ENCODE assay signal across 33 cellular contexts in genomic region chr17:79668344-79669250, GRCh38. TPM values are rescaled to one million over a fixed set of nuclear protein-coding genes. Genes with fewer than 3 reads are reported as not detected.
DNase-seq lines count a peak whose midpoint lies in the region; ATAC-seq and TF ChIP-seq lines count a peak whose summit lies in the region.
"Had no signal": no experiment of that assay in that cellular context is flagged by ENCODE, and none has a peak within 500 bp of the region (broad histone marks: within the 10 kb centered on the region; RNA-seq: fewer than 3 reads in every experiment).

No MANE protein-coding gene starts in this region.

- peaks cover 54% of the 10 kb centered on the region for H3K4me1 Mint-ChIP-seq in glutamatergic neuron (ENCODE audit: low read depth, unreplicated experiment)

- H3K9me3 Mint-ChIP-seq in glutamatergic neuron (ENCODE audit: unreplicated experiment) = peaks cover 36% of the 10 kb centered on the region

- H3K4me3 ChIP-seq in IMR-90 (ENCODE audit: insufficient read depth, low read depth, low read length) (no peak overlapping the region), sigmoid colon (no peak overlapping the region)
- H3K4me3 ChIP-seq: adrenal gland, lower lobe of right lung, mucosa of descending colon, ovary, right atrium auricular region, upper lobe of left lung had no signal

- no peaks in the 10 kb centered on the region for H3K4me1 ChIP-seq in IMR-90 (ENCODE audit: control insufficient read depth, insufficient read depth, low read length)
- H3K4me1 ChIP-seq in sigmoid colon = peaks cover 0 to 57% (median 32%) of the 10 kb centered on the region in 4 donors
- H3K4me1 ChIP-seq: lower lobe of right lung had no signal

- H2BK120ac ChIP-seq in IMR-90 (ENCODE audit: low read depth, low read length) = no peak overlapping the region

- in situ Hi-C loops in IMR-90 (cut with MboI; ENCODE audit: low sequenced_read_pairs) = no loop called here

- no peak overlapping the region for H4K91ac ChIP-seq in IMR-90 (ENCODE audit: insufficient read depth, low read depth, low read length)

- peaks cover 12% of the 10 kb centered on the region for H3K36me3 Mint-ChIP-seq in glutamatergic neuron (ENCODE audit: unreplicated experiment)

- intact Hi-C loops in IMR-90 (cut with micrococcal nuclease) (no loop called here), sigmoid colon (cut with DNase I) (no loop called here)

- H3K27me3 Mint-ChIP-seq in glutamatergic neuron (ENCODE audit: unreplicated experiment) = peaks cover 18% of the 10 kb centered on the region

- TF ChIP-seq RAD21 in IMR-90 (IDR thresholded peaks at IDR 0.05; ENCODE audit: low read length) = no peak

- no peak overlapping the region for H3K4me2 ChIP-seq in IMR-90 (ENCODE audit: low read depth, low read length)

- no peak overlapping the region for H3K14ac ChIP-seq in IMR-90 (replicated peaks; ENCODE audit: low read depth, low read length)

- H3K4me3 Mint-ChIP-seq in glutamatergic neuron (ENCODE audit: unreplicated experiment) = peak overlapping the region; percentile 71
- H3K4me3 Mint-ChIP-seq: activated naive CD4-positive, alpha-beta T cell treated with anti-CD3 and anti-CD28 coated beads for 36 hours; activated T-helper 1 cell treated with anti-CD3 and anti-CD28 coated beads, Interleukin-12 subunit alpha, Interleukin-12 subunit beta, Interleukin-2, Interleukin-4 antibody, amounts not matched to agents 30 ng/mL and 10 ng/mL and 1 ng/mL, durations not matched to agents 14 hours and 24 hours and 36 hours; natural killer cell treated with Interleukin-12 subunit alpha and Interleukin-12 subunit beta and Interleukin-15 and Interleukin-18, amount 100 ng/mL, for 72 hours; stimulated activated memory B cell treated with anti-CD40 and anti-IgM and Interleukin-4, amounts not matched to agents 10 μg/mL and 1 μg/mL and 100 μg/mL, for 72 hours had no signal

- TF ChIP-seq CTCF in IMR-90 (conservative IDR thresholded peaks at IDR 0.05; ENCODE audit: low read depth, low read length) (no peak), glutamatergic neuron (IDR thresholded peaks at IDR 0.05; ENCODE audit: partially characterized antibody, unreplicated experiment) (no peak), sigmoid colon (IDR thresholded peaks at IDR 0.05) (no peak)

- H4K8ac ChIP-seq in IMR-90 (ENCODE audit: low read depth in 2 of 2, low read length in 2 of 2) = no peak overlapping the region

- H3K56ac ChIP-seq in IMR-90 (ENCODE audit: extremely low read depth, insufficient read depth, low read length) = no peak overlapping the region

- POLR2A ChIA-PET in IMR-90 (lab: Charles Lee; ENCODE audit: unreplicated experiment) = no interaction called here

- no peak overlapping the region for H2AK5ac ChIP-seq in IMR-90 (ENCODE audit: low read depth, low read length)

- no peaks in the 10 kb centered on the region for H3K9me1 ChIP-seq in IMR-90 (ENCODE audit: insufficient read depth, low read length)

- H3K9ac ChIP-seq in IMR-90 (ENCODE audit: low read depth, low read length) = no peak overlapping the region

- H3K36me3 ChIP-seq in IMR-90 (ENCODE audit: control insufficient read depth, insufficient read depth, low read length) = no peaks in the 10 kb centered on the region
- H3K36me3 ChIP-seq in sigmoid colon = no peaks in the 10 kb centered on the region
- H3K36me3 ChIP-seq: adrenal gland, brain microvascular endothelial cell, lower lobe of right lung, ovary, right atrium auricular region, upper lobe of left lung had no signal

- H4K5ac ChIP-seq in IMR-90 (ENCODE audit: low read depth, low read length) = no peak overlapping the region

- H3K9me3 ChIP-seq in IMR-90 (ENCODE audit: control insufficient read depth, insufficient read depth, low read length) = peaks cover 4% of the 10 kb centered on the region
- peaks cover 0 to under 1% (median 0%) of the 10 kb centered on the region in 4 donors for H3K9me3 ChIP-seq in sigmoid colon
- H3K9me3 ChIP-seq: ovary had no signal

- dilution Hi-C loops in IMR-90 (cut with HindIII; ENCODE audit: low sequenced_read_pairs, unreplicated experiment) = no loop called here

- no peaks in the 10 kb centered on the region for H4K20me1 ChIP-seq in IMR-90 (ENCODE audit: insufficient read depth, low read length)

- no peak overlapping the region for H2AK9ac ChIP-seq in IMR-90 (replicated peaks; ENCODE audit: low read depth, low read length, poor library complexity)

- ATAC-seq in IMR-90 (ENCODE audit: low read depth) = no peak
- no peak for ATAC-seq in HG03135 (IDR thresholded peaks at IDR 0.05; ENCODE audit: unreplicated experiment)
- ATAC-seq: lower lobe of right lung; mucosa of descending colon; natural killer cell treated with Interleukin-12 subunit alpha and Interleukin-12 subunit beta and Interleukin-15 and Interleukin-18, amount 100 ng/mL, for 72 hours; stimulated activated memory B cell treated with anti-CD40 and anti-IgM and Interleukin-4, amounts not matched to agents 10 μg/mL and 1 μg/mL and 100 μg/mL, for 72 hours had no signal

- no peak overlapping the region for H3K18ac ChIP-seq in IMR-90 (ENCODE audit: low read depth, low read length)

- no peak overlapping the region for H3K4ac ChIP-seq in IMR-90 (ENCODE audit: low read depth, low read length)

- no peak overlapping the region for H2AFZ ChIP-seq in IMR-90 (replicated peaks; ENCODE audit: low read length, poor library complexity)

- H3K27me3 ChIP-seq in IMR-90 (ENCODE audit: control insufficient read depth, insufficient read depth, low read length) = peaks cover 15% of the 10 kb centered on the region; the same call in 1 of the 2 replicates
- H3K27me3 ChIP-seq in sigmoid colon = no peaks in the 10 kb centered on the region
- H3K27me3 ChIP-seq: brain microvascular endothelial cell, ovary, right atrium auricular region, upper lobe of left lung had no signal

- BruUV-seq in IMR-90 (replicated peaks; lab: Mats Ljungman, UMichigan) = no TSS peak

- CTCF ChIA-PET in IMR-90 (lab: Yijun Ruan, JAX) = no interaction called here

- H2BK5ac ChIP-seq in IMR-90 (ENCODE audit: low read depth, low read length, poor library complexity, severe bottlenecking) = no peak overlapping the region

- no peak for DNase-seq in IMR-90
- peak; percentile 60 for DNase-seq in NCI-H524 treated with DMSO at 0.1 percent for 48 hours (lab: John Stamatoyannopoulos, UW)
- peak; percentile 40 for DNase-seq in glutamatergic neuron
- peak; percentile 57 for DNase-seq in sigmoid colon
- DNase-seq in kidney tubule cell (ENCODE audit: low spot score) = no peak
- DNase-seq in AG08396 (ENCODE audit: low spot score) = no peak
- DNase-seq: activated CD4-positive, alpha-beta T cell treated with anti-CD3 and anti-CD28 coated beads, Interleukin-2, amount 50 U/mL, for 4 hours; activated naive CD4-positive, alpha-beta T cell treated with anti-CD3 and anti-CD28 coated beads for 36 hours; adrenal gland; brain microvascular endothelial cell; Calu3; effector CD8-positive, alpha-beta T cell; HCEC 1CT; lower lobe of right lung; mucosa of descending colon; MV-4-11; NCI-H1436 treated with DMSO at 0.1 percent for 48 hours; NCI-H748 treated with DMSO at 0.1 percent for 48 hours; ovary; stimulated activated CD4-positive, alpha-beta T cell treated with anti-CD3 and anti-CD28 coated beads, Interleukin-12 subunit alpha, Interleukin-12 subunit beta, amount 100 ng/mL, for 4 hours; stimulated activated CD4-positive, alpha-beta T cell treated with anti-CD3 and anti-CD28 coated beads, Interleukin-4, amount 100 ng/mL, for 4 hours; upper lobe of left lung had no signal

- H2BK20ac ChIP-seq in IMR-90 (ENCODE audit: low read depth, low read length) = no peak overlapping the region

- H2BK15ac ChIP-seq in IMR-90 (ENCODE audit: low read depth, low read length) = no peak overlapping the region

- H3K79me1 ChIP-seq in IMR-90 (ENCODE audit: low read depth in 1 of 2, low read length in 2 of 2) = no peaks in the 10 kb centered on the region

- no peak overlapping the region for H3K23ac ChIP-seq in IMR-90 (ENCODE audit: low read depth, low read length)

- TF ChIP-seq EP300 in sigmoid colon (IDR thresholded peaks at IDR 0.05) = no peak

- no peak overlapping the region for H3K27ac ChIP-seq in IMR-90 (ENCODE audit: insufficient read depth, low read length)
- peak overlapping the region in 2 of 4 donors; percentile 40 to 80 for H3K27ac ChIP-seq in sigmoid colon
- H3K27ac ChIP-seq: adrenal gland, brain microvascular endothelial cell, epithelial cell of prostate, HL-60, lower lobe of right lung, ovary, right atrium auricular region, upper lobe of left lung had no signal

- H3K27ac Mint-ChIP-seq in glutamatergic neuron (ENCODE audit: unreplicated experiment) = peak overlapping the region; percentile 99
- H3K27ac Mint-ChIP-seq: activated naive CD4-positive, alpha-beta T cell treated with anti-CD3 and anti-CD28 coated beads for 36 hours; activated T-helper 1 cell treated with anti-CD3 and anti-CD28 coated beads, Interleukin-12 subunit alpha, Interleukin-12 subunit beta, Interleukin-2, Interleukin-4 antibody, amounts not matched to agents 30 ng/mL and 10 ng/mL and 1 ng/mL, durations not matched to agents 14 hours and 24 hours and 36 hours; natural killer cell treated with Interleukin-12 subunit alpha and Interleukin-12 subunit beta and Interleukin-15 and Interleukin-18, amount 100 ng/mL, for 72 hours; stimulated activated memory B cell treated with anti-CD40 and anti-IgM and Interleukin-4, amounts not matched to agents 10 μg/mL and 1 μg/mL and 100 μg/mL, for 72 hours had no signal

- TF ChIP-seq POLR2A in IMR-90 (IDR thresholded peaks at IDR 0.05; ENCODE audit: low read depth, low read length) (no peak), sigmoid colon (IDR thresholded peaks at IDR 0.05) (no peak)

- WGBS in IMR-90 (ENCODE audit: extremely low coverage in 2 of 2, insufficient read length in 1 of 2), 2 experiments = 15% methylated on average over 3 of the region's 17 CpGs; no CpG with 5 or more reads in 1 of the 2 experiments
- 72% methylated on average over 17 of the region's 17 CpGs for WGBS in sigmoid colon, 2 donors

TF ChIP-seq in IMR-90, 13 proteins besides CTCF, POLR2A, EP300 and RAD21:
- peak; percentile 81 for TF ChIP-seq MAFK (IDR thresholded peaks at IDR 0.05; ENCODE audit: low read depth, low read length)
- no peak for TF ChIP-seq SMC3 (IDR thresholded peaks at IDR 0.05; ENCODE audit: low read depth, low read length)

RNA-seq across cellular contexts. Expression of gene RBFOX3, which starts 57.7 kb away (rescaled TPM):
- total RNA-seq in IMR-90 (2012; rRNA removed) (not detected in 2 replicates), glutamatergic neuron (ENCODE audit: unreplicated experiment) (110 TPM), sigmoid colon (10 to 100 TPM; 30.1 to 82.9 (median 49.5) TPM)
- polyA plus RNA-seq in IMR-90 (2012; rRNA removed) (0.09 TPM in 1 of 2 replicates, not detected in the other), sigmoid colon (1 to 10 TPM in 2 of 3 donors, not detected in 1; 1.2 to 2.4 TPM)
- not detected in 2 replicates for polyA plus RNA-seq in IMR-90 (2012; cell fraction: cytosol; rRNA removed)
- polyA plus RNA-seq in IMR-90 (2012; cell fraction: nucleus; rRNA removed; ENCODE audit: low replicate concordance) = 0.08 TPM in 1 of 2 replicates, not detected in the other
- total RNA-seq: activated naive CD4-positive, alpha-beta T cell treated with anti-CD3 and anti-CD28 coated beads for 36 hours; activated T-helper 1 cell treated with anti-CD3 and anti-CD28 coated beads, Interleukin-12 subunit alpha, Interleukin-12 subunit beta, Interleukin-2, Interleukin-4 antibody, amounts not matched to agents 30 ng/mL and 10 ng/mL and 1 ng/mL, durations not matched to agents 14 hours and 24 hours and 36 hours; Calu3; glomerular endothelial cell; LHCN-M2; lower lobe of right lung; natural killer cell treated with Interleukin-12 subunit alpha and Interleukin-12 subunit beta and Interleukin-15 and Interleukin-18, amount 100 ng/mL, for 72 hours; right atrium auricular region; RPMI7951; T-helper 1 cell treated with Interleukin-12 subunit alpha and Interleukin-12 subunit beta and Interleukin-4 antibody, amounts not matched to agents 30 ng/mL and 1 ng/mL, for 36 hours had no signal

Comparison
In these comparisons a context has a peak if more than half of its experiments do, and no peak if none do; other contexts are left out.
1. DNase-seq: peak in NCI-H524 treated with DMSO at 0.1 percent for 48 hours (single experiment), glutamatergic neuron (single experiment) and sigmoid colon (single experiment); none in IMR-90 (single experiment), kidney tubule cell (single experiment) and AG08396 (single experiment).
2. RNA of gene RBFOX3, which starts 57.7 kb away (total RNA-seq): 110 TPM in glutamatergic neuron (single experiment) and 30.1 to 82.9 TPM in sigmoid colon; not detected in IMR-90; every median in the first group is over 10 times any median in the second.